Comparison of ENCODE assay signal across 35 cellular contexts in genomic region chr3:26718295-26718694, GRCh38.
"Had no signal": no experiment of that assay in that cellular context is flagged by ENCODE, and none has a peak within 500 bp of the region (broad histone marks: within the 10 kb centered on the region; RNA-seq: fewer than 3 reads in every experiment).

No MANE protein-coding gene starts in this region.

- H3K4me1 ChIP-seq: adrenal gland, ascending aorta, breast epithelium had no signal

- H3K4me1 Mint-ChIP-seq: activated naive CD4-positive, alpha-beta T cell treated with anti-CD3 and anti-CD28 coated beads, Interleukin-2, amount 10 ng/mL, durations not matched to agents 7 days and 5 days; activated naive CD4-positive, alpha-beta T cell treated with anti-CD3 and anti-CD28 coated beads, Interleukin-2, amount 50 U/mL, for 24 hours; activated naive CD8-positive, alpha-beta T cell treated with anti-CD3 and anti-CD28 coated beads for 36 hours; activated naive CD8-positive, alpha-beta T cell treated with anti-CD3 and anti-CD28 coated beads, Interleukin-2, amount 10 ng/mL, durations not matched to agents 7 days and 5 days; activated naive CD8-positive, alpha-beta T cell treated with anti-CD3 and anti-CD28 coated beads, Interleukin-2, amount 50 U/mL, for 24 hours; activated T-helper 17 cell treated with anti-CD3 and anti-CD28 coated beads, Interleukin-2, amount 50 U/mL, for 72 hours; central memory CD8-positive, alpha-beta T cell had no signal

- H3K27ac Mint-ChIP-seq: activated naive CD4-positive, alpha-beta T cell treated with anti-CD3 and anti-CD28 coated beads for 36 hours; activated naive CD4-positive, alpha-beta T cell treated with anti-CD3 and anti-CD28 coated beads, Interleukin-2, amount 10 ng/mL, durations not matched to agents 7 days and 5 days; activated naive CD4-positive, alpha-beta T cell treated with anti-CD3 and anti-CD28 coated beads, Interleukin-2, amount 50 U/mL, for 24 hours; activated naive CD4-positive, alpha-beta T cell treated with anti-CD3 and anti-CD28 coated beads, Interleukin-2, amount 50 U/mL, for 72 hours; activated naive CD8-positive, alpha-beta T cell; activated naive CD8-positive, alpha-beta T cell treated with anti-CD3 and anti-CD28 coated beads for 36 hours; activated naive CD8-positive, alpha-beta T cell treated with anti-CD3 and anti-CD28 coated beads, Interleukin-2, amount 10 ng/mL, durations not matched to agents 7 days and 5 days; activated naive CD8-positive, alpha-beta T cell treated with anti-CD3 and anti-CD28 coated beads, Interleukin-2, amount 50 U/mL, for 24 hours; activated T-cell treated with anti-CD3 and anti-CD28 coated beads, Interleukin-2, amount 50 U/mL, for 24 hours; activated T-cell treated with anti-CD3 and anti-CD28 coated beads, Interleukin-2, amount 50 U/mL, for 72 hours; activated T-helper 1 cell treated with anti-CD3 and anti-CD28 coated beads, Interleukin-12 subunit alpha, Interleukin-12 subunit beta, Interleukin-2, Interleukin-4 antibody, amounts not matched to agents 30 ng/mL and 10 ng/mL and 1 ng/mL, durations not matched to agents 14 hours and 24 hours and 36 hours; activated T-helper 17 cell treated with anti-CD3 and anti-CD28 coated beads, Interleukin-2, amount 50 U/mL, for 72 hours; activated T-helper 2 cell treated with anti-CD3 and anti-CD28 coated beads, Interferon-gamma antibody, Interleukin-2, Interleukin-4, amounts not matched to agents 10 μg/mL and 5 μg/mL and 100 μg/mL, durations not matched to agents 14 hours and 24 hours and 36 hours had no signal

- H3K36me3 ChIP-seq: adrenal gland, ascending aorta, brain microvascular endothelial cell, breast epithelium, cardiac muscle cell had no signal

- H3K27me3 Mint-ChIP-seq: activated naive CD4-positive, alpha-beta T cell treated with anti-CD3 and anti-CD28 coated beads, Interleukin-2, amount 10 ng/mL, durations not matched to agents 7 days and 5 days; activated naive CD4-positive, alpha-beta T cell treated with anti-CD3 and anti-CD28 coated beads, Interleukin-2, amount 50 U/mL, for 24 hours; activated naive CD8-positive, alpha-beta T cell treated with anti-CD3 and anti-CD28 coated beads for 36 hours; activated naive CD8-positive, alpha-beta T cell treated with anti-CD3 and anti-CD28 coated beads, Interleukin-2, amount 10 ng/mL, durations not matched to agents 7 days and 5 days; activated naive CD8-positive, alpha-beta T cell treated with anti-CD3 and anti-CD28 coated beads, Interleukin-2, amount 50 U/mL, for 24 hours; activated T-cell treated with anti-CD3 and anti-CD28 coated beads, Interleukin-2, amount 50 U/mL, for 24 hours; central memory CD8-positive, alpha-beta T cell had no signal

- H3K27ac ChIP-seq: adrenal gland, ascending aorta, body of pancreas, brain microvascular endothelial cell, breast epithelium, cardiac muscle cell had no signal

- H3K27me3 ChIP-seq: adrenal gland, ascending aorta, body of pancreas, brain microvascular endothelial cell, breast epithelium, cardiac muscle cell had no signal

- H3K4me3 ChIP-seq: adrenal gland, ascending aorta, body of pancreas, breast epithelium, cardiac muscle cell had no signal

- H3K4me3 Mint-ChIP-seq: activated naive CD4-positive, alpha-beta T cell treated with anti-CD3 and anti-CD28 coated beads for 36 hours; activated naive CD4-positive, alpha-beta T cell treated with anti-CD3 and anti-CD28 coated beads, Interleukin-2, amount 10 ng/mL, durations not matched to agents 7 days and 5 days; activated naive CD4-positive, alpha-beta T cell treated with anti-CD3 and anti-CD28 coated beads, Interleukin-2, amount 50 U/mL, for 24 hours; activated naive CD8-positive, alpha-beta T cell; activated naive CD8-positive, alpha-beta T cell treated with anti-CD3 and anti-CD28 coated beads for 36 hours; activated naive CD8-positive, alpha-beta T cell treated with anti-CD3 and anti-CD28 coated beads, Interleukin-2, amount 10 ng/mL, durations not matched to agents 7 days and 5 days; activated naive CD8-positive, alpha-beta T cell treated with anti-CD3 and anti-CD28 coated beads, Interleukin-2, amount 50 U/mL, for 24 hours; activated T-cell treated with anti-CD3 and anti-CD28 coated beads, Interleukin-2, amount 50 U/mL, for 24 hours; activated T-cell treated with anti-CD3 and anti-CD28 coated beads, Interleukin-2, amount 50 U/mL, for 4 hours; activated T-cell treated with anti-CD3 and anti-CD28 coated beads, Interleukin-2, amount 50 U/mL, for 72 hours; activated T-helper 1 cell treated with anti-CD3 and anti-CD28 coated beads, Interleukin-12 subunit alpha, Interleukin-12 subunit beta, Interleukin-2, Interleukin-4 antibody, amounts not matched to agents 30 ng/mL and 10 ng/mL and 1 ng/mL, durations not matched to agents 14 hours and 24 hours and 36 hours; activated T-helper 17 cell treated with anti-CD3 and anti-CD28 coated beads, Interleukin-2, amount 50 U/mL, for 72 hours; central memory CD8-positive, alpha-beta T cell had no signal

- DNase-seq: activated effector memory CD4-positive, alpha-beta T cell treated with anti-CD3 and anti-CD28 coated beads, Interleukin-2, amount 50 U/mL, for 16 hours; activated effector memory CD4-positive, alpha-beta T cell treated with Interleukin-2 at 50 U/mL for 16 hours; activated gamma-delta T cell; activated gamma-delta T cell treated with Interleukin-2 at 50 U/mL for 16 hours; activated naive CD4-positive, alpha-beta T cell; activated naive CD4-positive, alpha-beta T cell treated with anti-CD3 and anti-CD28 coated beads for 36 hours; activated naive CD4-positive, alpha-beta T cell treated with anti-CD3 and anti-CD28 coated beads, Interleukin-2, amount 10 ng/mL, durations not matched to agents 7 days and 5 days; activated naive CD4-positive, alpha-beta T cell treated with anti-CD3 and anti-CD28 coated beads, Interleukin-2, amount 50 U/mL, for 16 hours; activated naive CD4-positive, alpha-beta T cell treated with Interleukin-2 at 50 U/mL for 16 hours; activated naive CD8-positive, alpha-beta T cell treated with anti-CD3 and anti-CD28 coated beads for 36 hours; activated naive CD8-positive, alpha-beta T cell treated with anti-CD3 and anti-CD28 coated beads, Interleukin-2, amount 10 ng/mL, durations not matched to agents 7 days and 5 days; activated naive CD8-positive, alpha-beta T cell treated with anti-CD3 and anti-CD28 coated beads, Interleukin-2, amount 50 U/mL, for 24 hours; activated T-cell treated with anti-CD3 and anti-CD28 coated beads, Interleukin-2, amount 50 U/mL, for 1 hour; activated T-cell treated with anti-CD3 and anti-CD28 coated beads, Interleukin-2, amount 50 U/mL, for 24 hours; activated T-cell treated with anti-CD3 and anti-CD28 coated beads, Interleukin-2, amount 50 U/mL, for 4 hours; activated T-cell treated with anti-CD3 and anti-CD28 coated beads, Interleukin-2, amount 50 U/mL, for 48 hours; activated T-cell treated with anti-CD3 and anti-CD28 coated beads, Interleukin-2, amount 50 U/mL, for 72 hours; adrenal gland; amniotic stem cell; amygdala; aorta; brain microvascular endothelial cell; central memory CD4-positive, alpha-beta T cell; cerebellar nuclear complex had no signal

- ATAC-seq: activated naive CD4-positive, alpha-beta T cell treated with anti-CD3 and anti-CD28 coated beads, Interleukin-2, amount 50 U/mL, for 72 hours; activated naive CD8-positive, alpha-beta T cell treated with anti-CD3 and anti-CD28 coated beads, Interleukin-2, amount 50 U/mL, for 24 hours; activated T-cell treated with anti-CD3 and anti-CD28 coated beads, Interleukin-2, amount 50 U/mL, for 4 hours; activated T-cell treated with anti-CD3 and anti-CD28 coated beads, Interleukin-2, amount 50 U/mL, for 72 hours; activated T-helper 17 cell treated with anti-CD3 and anti-CD28 coated beads, Interleukin-2, amount 50 U/mL, for 72 hours; body of pancreas had no signal

- H3K36me3 Mint-ChIP-seq: activated naive CD4-positive, alpha-beta T cell treated with anti-CD3 and anti-CD28 coated beads, Interleukin-2, amount 10 ng/mL, durations not matched to agents 7 days and 5 days; activated naive CD4-positive, alpha-beta T cell treated with anti-CD3 and anti-CD28 coated beads, Interleukin-2, amount 50 U/mL, for 24 hours; activated naive CD4-positive, alpha-beta T cell treated with anti-CD3 and anti-CD28 coated beads, Interleukin-2, amount 50 U/mL, for 72 hours; activated naive CD8-positive, alpha-beta T cell; activated naive CD8-positive, alpha-beta T cell treated with anti-CD3 and anti-CD28 coated beads for 36 hours; activated naive CD8-positive, alpha-beta T cell treated with anti-CD3 and anti-CD28 coated beads, Interleukin-2, amount 10 ng/mL, durations not matched to agents 7 days and 5 days had no signal

- H3K9me3 ChIP-seq: adrenal gland, ascending aorta, body of pancreas, breast epithelium had no signal

- H3K9me3 Mint-ChIP-seq: activated naive CD4-positive, alpha-beta T cell treated with anti-CD3 and anti-CD28 coated beads for 36 hours; activated naive CD4-positive, alpha-beta T cell treated with anti-CD3 and anti-CD28 coated beads, Interleukin-2, amount 10 ng/mL, durations not matched to agents 7 days and 5 days; activated naive CD4-positive, alpha-beta T cell treated with anti-CD3 and anti-CD28 coated beads, Interleukin-2, amount 50 U/mL, for 24 hours; activated naive CD8-positive, alpha-beta T cell treated with anti-CD3 and anti-CD28 coated beads for 36 hours; activated T-cell treated with anti-CD3 and anti-CD28 coated beads, Interleukin-2, amount 50 U/mL, for 24 hours; activated T-cell treated with anti-CD3 and anti-CD28 coated beads, Interleukin-2, amount 50 U/mL, for 4 hours; activated T-cell treated with anti-CD3 and anti-CD28 coated beads, Interleukin-2, amount 50 U/mL, for 72 hours; activated T-helper 1 cell treated with anti-CD3 and anti-CD28 coated beads, Interleukin-12 subunit alpha, Interleukin-12 subunit beta, Interleukin-2, Interleukin-4 antibody, amounts not matched to agents 30 ng/mL and 10 ng/mL and 1 ng/mL, durations not matched to agents 14 hours and 24 hours and 36 hours; activated T-helper 17 cell treated with anti-CD3 and anti-CD28 coated beads, Interleukin-2, amount 50 U/mL, for 72 hours had no signal
